In genomic region chr3:197730200-197730599, GRCh38 we compare ENCODE assay signal across 12 cellular contexts. TPM values are rescaled to one million over a fixed set of nuclear protein-coding genes. Genes with fewer than 3 reads are reported as not detected.
DNase-seq lines count a peak whose midpoint lies in the region; ATAC-seq, FAIRE-seq and TF ChIP-seq lines count a peak whose summit lies in the region.
"Had no signal": no experiment of that assay in that cellular context is flagged by ENCODE, and none has a peak within 500 bp of the region (broad histone marks: within the 10 kb centered on the region; RNA-seq: fewer than 3 reads in every experiment).

No MANE protein-coding gene starts in this region.

- TF ChIP-seq EP300 in transverse colon (IDR thresholded peaks at IDR 0.05; ENCODE audit: low read depth): no peak

- CTCF ChIA-PET in MCF 10A (lab: Yijun Ruan, JAX): no interaction called here

- no peaks in the 10 kb centered on the region for H3K9me3 ChIP-seq in breast epithelium
- H3K9me3 ChIP-seq in fibroblast of lung (ENCODE audit: control insufficient read depth, insufficient read depth, low read depth, low read length): no peaks in the 10 kb centered on the region
- no peaks in the 10 kb centered on the region for H3K9me3 ChIP-seq in transverse colon
- H3K9me3 ChIP-seq: stomach had no signal

- no peak for ATAC-seq in HG03354 (IDR thresholded peaks at IDR 0.05; ENCODE audit: poor library complexity, severe bottlenecking, unreplicated experiment)

- no peak overlapping the region for H3K4me3 ChIP-seq in breast epithelium
- H3K4me3 ChIP-seq in fibroblast of lung (replicated peaks in 1 of 4; ENCODE audit: control extremely low read depth in 1 of 4, insufficient read depth in 1 of 4, low read depth in 3 of 4, low read length in 4 of 4): no peak overlapping the region
- no peak overlapping the region for H3K4me3 ChIP-seq in transverse colon
- H3K4me3 ChIP-seq: stomach had no signal

- H3K36me3 ChIP-seq in breast epithelium (no peaks in the 10 kb centered on the region), fibroblast of lung (ENCODE audit: control insufficient read depth, insufficient read depth, low read length) (no peaks in the 10 kb centered on the region), transverse colon (no peaks in the 10 kb centered on the region)
- H3K36me3 ChIP-seq: stomach had no signal

- no peak overlapping the region for H3K4me2 ChIP-seq in fibroblast of lung (ENCODE audit: extremely low read depth, insufficient read depth, low read length)

- no peak overlapping the region for H2AFZ ChIP-seq in fibroblast of lung (ENCODE audit: low read length)

- H3K27me3 Mint-ChIP-seq in MCF 10A (ENCODE audit: insufficient read depth, unreplicated experiment): no peaks in the 10 kb centered on the region
- H3K27me3 Mint-ChIP-seq: activated naive CD4-positive, alpha-beta T cell treated with anti-CD3 and anti-CD28 coated beads, Interleukin-2, amount 50 U/mL, for 24 hours; CD8-positive, alpha-beta memory T cell had no signal

- peak; percentile 61 for FAIRE-seq in RCC 7860 (lab: Jason Lieb, UNC)

- POLR2A ChIA-PET in MCF 10A (lab: Yijun Ruan, JAX): interaction anchor here (1.2 to 1.5 kb wide), 5 partner anchors 11 to 63 kb away, joined by 4 to 13 read pairs (median 5); no protein-coding TSS in a partner anchor

- H3K9ac ChIP-seq in fibroblast of lung (ENCODE audit: insufficient read depth, low read length): no peak overlapping the region

- BruUV-seq in MCF 10A (replicated peaks; lab: Mats Ljungman, UMichigan): no TSS peak

- in situ Hi-C loops in transverse colon (cut with MboI; ENCODE audit: low pct_ligation_motif_present in 1 of 4, low pct_unique_long_range_greater_than_20kb in 1 of 4, low sequenced_read_pairs in 3 of 4): no loop called here

- TF ChIP-seq CTCF in MCF 10A (IDR thresholded peaks at IDR 0.05; ENCODE audit: unreplicated experiment): no peak
- TF ChIP-seq CTCF in breast epithelium (IDR thresholded peaks at IDR 0.05): no peak
- TF ChIP-seq CTCF in fibroblast of lung (conservative IDR thresholded peaks at IDR 0.05 in 1 of 2, IDR thresholded peaks at IDR 0.05 in 1 of 2; ENCODE audit: low read depth in 1 of 2, low read length in 2 of 2): no peak
- TF ChIP-seq CTCF in transverse colon (IDR thresholded peaks at IDR 0.05): no peak

- no peaks in the 10 kb centered on the region for H4K20me1 ChIP-seq in fibroblast of lung (ENCODE audit: control insufficient read depth, extremely low read depth, insufficient read depth, low read length)

- peaks cover 34% of the 10 kb centered on the region for H3K79me2 ChIP-seq in fibroblast of lung (ENCODE audit: control insufficient read depth, insufficient read depth, low read length)

- WGBS in transverse colon (ENCODE audit: low coverage in 1 of 2), 2 donors: 68% methylated on average over 2 of the region's 2 CpGs; no CpG with 5 or more reads in 1 of the 2 donors

- DNase-seq in MCF 10A (ENCODE audit: unreplicated experiment) (peak; percentile 60), breast epithelium (ENCODE audit: low spot score in 2 of 2) (no peak), RCC 7860 (ENCODE audit: low spot score) (peak; percentile 81), fibroblast of lung (ENCODE audit: low read depth in 2 of 2) (peak; percentile 84 to 91), NK-92 (lab: John Stamatoyannopoulos, UW; ENCODE audit: unreplicated experiment) (no peak), posterior vena cava (ENCODE audit: low spot score) (no peak), transverse colon (no peak)
- DNase-seq: hippocampal formation, stomach had no signal

- no peak overlapping the region for H3K4me3 Mint-ChIP-seq in MCF 10A (ENCODE audit: unreplicated experiment)
- H3K4me3 Mint-ChIP-seq: activated naive CD4-positive, alpha-beta T cell treated with anti-CD3 and anti-CD28 coated beads, Interleukin-2, amount 50 U/mL, for 24 hours had no signal

- no peaks in the 10 kb centered on the region for H3K9me3 Mint-ChIP-seq in MCF 10A (ENCODE audit: unreplicated experiment)
- H3K9me3 Mint-ChIP-seq: activated naive CD4-positive, alpha-beta T cell treated with anti-CD3 and anti-CD28 coated beads, Interleukin-2, amount 50 U/mL, for 24 hours; CD8-positive, alpha-beta memory T cell had no signal

- H3K36me3 Mint-ChIP-seq in MCF 10A (ENCODE audit: insufficient read depth, unreplicated experiment): no peaks in the 10 kb centered on the region

- H3K4me1 Mint-ChIP-seq in MCF 10A (ENCODE audit: insufficient read depth, unreplicated experiment): peaks cover 25% of the 10 kb centered on the region

- TF ChIP-seq POLR2A in breast epithelium (IDR thresholded peaks at IDR 0.05) (no peak), transverse colon (IDR thresholded peaks at IDR 0.05) (no peak)

- peak overlapping the region; percentile 91 for H3K27ac Mint-ChIP-seq in MCF 10A (ENCODE audit: low read depth, unreplicated experiment)

- H3K27ac ChIP-seq in breast epithelium (no peak overlapping the region), fibroblast of lung (ENCODE audit: insufficient read depth, low read length) (peak overlapping the region; percentile 22), transverse colon (no peak overlapping the region)
- H3K27ac ChIP-seq: stomach had no signal

- intact Hi-C loops in MCF 10A (cut with micrococcal nuclease) (loop anchor here (1.0 to 2.0 kb wide), 2 partner anchors 11 to 21 kb away; no protein-coding TSS in a partner anchor), breast epithelium (cut with DNase I; ENCODE audit: low total_unique reads) (no loop called here), posterior vena cava (cut with DNase I) (no loop called here), transverse colon (cut with DNase I; ENCODE audit: low total_unique reads) (no loop called here)

- H3K4me1 ChIP-seq in breast epithelium (no peaks in the 10 kb centered on the region), fibroblast of lung (ENCODE audit: control insufficient read depth, extremely low read depth, insufficient read depth, low read length) (no peaks in the 10 kb centered on the region), transverse colon (peaks cover 0 to 7% (median under 1%) of the 10 kb centered on the region in 4 donors)

- no peaks in the 10 kb centered on the region for H3K27me3 ChIP-seq in breast epithelium
- H3K27me3 ChIP-seq in fibroblast of lung (ENCODE audit: control insufficient read depth, insufficient read depth, low read length): no peaks in the 10 kb centered on the region
- H3K27me3 ChIP-seq in transverse colon: no peaks in the 10 kb centered on the region
- H3K27me3 ChIP-seq: stomach had no signal

RNA-seq across cellular contexts. Expression of gene RUBCN, which starts 6.5 kb away (rescaled TPM):
- total RNA-seq in MCF 10A (2022) (29.9 and 35.5 TPM in 2 replicates), breast epithelium (10 to 100 TPM; 26.3 to 36.4 (median 35.7) TPM), fibroblast of lung (7.7 and 13.0 TPM in 2 replicates), posterior vena cava (10 to 100 TPM; 22.6 to 31.2 TPM), transverse colon (10 to 100 TPM; 32.2 to 64.7 (median 54.8) TPM)
- 15.2 and 22.3 TPM in 2 replicates for polyA plus RNA-seq in fibroblast of lung
- polyA plus RNA-seq in fibroblast of lung (2012): 12.4 and 15.8 TPM in 2 replicates
- 45.3 and 60.0 TPM in 2 replicates for polyA minus RNA-seq in fibroblast of lung (ENCODE audit: low replicate concordance)

RNA-seq across cellular contexts. Expression of gene FYTTD1, which starts 19.5 kb away (rescaled TPM):
- total RNA-seq in MCF 10A (2022) (45.9 and 46.3 TPM in 2 replicates), breast epithelium (10 to 100 TPM; 56.5 to 61.6 (median 56.7) TPM), fibroblast of lung (32.6 and 44.3 TPM in 2 replicates), posterior vena cava (10 to 100 TPM; 56.2 to 75.1 TPM), transverse colon (10 to 100 TPM; 18.3 to 94.6 (median 33.6) TPM)
- polyA plus RNA-seq in fibroblast of lung: 38.9 and 63.4 TPM in 2 replicates
- polyA plus RNA-seq in fibroblast of lung (2012): 40.6 and 52.5 TPM in 2 replicates
- polyA minus RNA-seq in fibroblast of lung (ENCODE audit: low replicate concordance): 6.1 and 6.2 TPM in 2 replicates

Comparison
In these comparisons a context has a peak if more than half of its experiments do, and no peak if none do; other contexts are left out.
1. DNase-seq: peak in MCF 10A (single experiment), RCC 7860 (single experiment) and fibroblast of lung (2 of 2); none in breast epithelium (0 of 2), NK-92 (single experiment), posterior vena cava (single experiment) and transverse colon (single experiment).